Comparison of ENCODE assay signal across 1 cellular context in genomic region chr17:47850692-47851573, GRCh38.
TF ChIP-seq lines count a peak whose summit lies in the region.

Gene SP6 (minus strand): TSS chr17:47851163. CDS start chr17:47848429, 2,734 bp downstream.

TF ChIP-seq in HepG2, 621 proteins besides CTCF, POLR2A, EP300 and RAD21 (continued from another document and continues in another):
- TF ChIP-seq TFDP1 (CRISPR knock-in tag; IDR thresholded peaks at IDR 0.05; ENCODE audit: borderline replicate concordance) (peak; percentile 73; the same call in 1 of the 2 replicates), ZNF432 (CRISPR knock-in tag; IDR thresholded peaks at IDR 0.05; ENCODE audit: borderline replicate concordance) (no peak), RXRB (CRISPR knock-in tag; IDR thresholded peaks at IDR 0.05; ENCODE audit: borderline replicate concordance) (peak; percentile 66; the same call in 1 of the 2 replicates), ZNF629 (CRISPR knock-in tag; conservative IDR thresholded peaks at IDR 0.05) (no peak), BHLHE40 (IDR thresholded peaks at IDR 0.05; ENCODE audit: low read length) (peak; percentile 65; the same call in 1 of the 2 replicates), SIX4 (CRISPR knock-in tag; IDR thresholded peaks at IDR 0.05) (no peak), CSRNP1 (CRISPR knock-in tag; IDR thresholded peaks at IDR 0.05) (no peak), TMF1 (CRISPR knock-in tag; IDR thresholded peaks at IDR 0.05; ENCODE audit: low read depth) (peak; percentile 61; the same call in 1 of the 2 replicates), KDM6A (CRISPR knock-in tag; IDR thresholded peaks at IDR 0.05; ENCODE audit: low read depth) (no peak), ETV5 (CRISPR knock-in tag; IDR thresholded peaks at IDR 0.05; ENCODE audit: borderline replicate concordance) (peak; percentile 50; the same call in 1 of the 2 replicates), ZSCAN20 (CRISPR knock-in tag; IDR thresholded peaks at IDR 0.05; ENCODE audit: borderline replicate concordance) (no peak), BRF2 (CRISPR knock-in tag; IDR thresholded peaks at IDR 0.05) (no peak), CERS6 (CRISPR knock-in tag; IDR thresholded peaks at IDR 0.05) (no peak), KDM1A (CRISPR knock-in tag; IDR thresholded peaks at IDR 0.05) (no peak), USF2 (IDR thresholded peaks at IDR 0.05; ENCODE audit: low read depth, low read length) (no peak), USF2 (CRISPR knock-in tag; IDR thresholded peaks at IDR 0.05; ENCODE audit: borderline replicate concordance) (no peak), SNAPC2 (CRISPR knock-in tag; IDR thresholded peaks at IDR 0.05) (no peak), ZNF282 (IDR thresholded peaks at IDR 0.05; ENCODE audit: partially characterized antibody) (no peak), TFDP2 (CRISPR knock-in tag; IDR thresholded peaks at IDR 0.05) (peak; percentile 77), NFIB (CRISPR knock-in tag; IDR thresholded peaks at IDR 0.05; ENCODE audit: borderline replicate concordance) (no peak), ZNF619 (CRISPR knock-in tag; IDR thresholded peaks at IDR 0.05) (no peak), HCFC1 (IDR thresholded peaks at IDR 0.05; ENCODE audit: low read depth, low read length) (no peak), GMEB1 (CRISPR knock-in tag; IDR thresholded peaks at IDR 0.05; ENCODE audit: borderline replicate concordance) (peak; percentile 34; the same call in 1 of the 2 replicates), FOXA3 (CRISPR knock-in tag; IDR thresholded peaks at IDR 0.05) (no peak), ZNF577 (CRISPR knock-in tag; IDR thresholded peaks at IDR 0.05; ENCODE audit: borderline replicate concordance, low read depth) (no peak), NBN (conservative IDR thresholded peaks at IDR 0.05) (no peak), ZBTB43 (CRISPR knock-in tag; conservative IDR thresholded peaks at IDR 0.05) (no peak), SUZ12 (IDR thresholded peaks at IDR 0.05; ENCODE audit: low read depth, low read length) (no peak; the same call in 1 of the 2 replicates), KAT7 (CRISPR knock-in tag; IDR thresholded peaks at IDR 0.05; ENCODE audit: borderline replicate concordance) (peak; percentile 91; the same call in 1 of the 2 replicates), SRY (CRISPR knock-in tag; IDR thresholded peaks at IDR 0.05) (peak; percentile 57; the same call in 1 of the 2 replicates), ZNF12 (CRISPR knock-in tag; IDR thresholded peaks at IDR 0.05) (peak; percentile 34; the same call in 1 of the 2 replicates), ZBTB14 (CRISPR knock-in tag; IDR thresholded peaks at IDR 0.05) (no peak), MATR3 (CRISPR knock-in tag; IDR thresholded peaks at IDR 0.05) (no peak), SP140L (CRISPR knock-in tag; IDR thresholded peaks at IDR 0.05; ENCODE audit: borderline replicate concordance) (0 out of 2 replicates have a peak, but pooled peaks have one; percentile 38), ZNF598 (CRISPR knock-in tag; IDR thresholded peaks at IDR 0.05; ENCODE audit: borderline replicate concordance) (peak; percentile 51; the same call in 1 of the 2 replicates), KDM4B (CRISPR knock-in tag; IDR thresholded peaks at IDR 0.05) (no peak), IKZF1 (IDR thresholded peaks at IDR 0.05) (no peak), ZFP62 (CRISPR knock-in tag; IDR thresholded peaks at IDR 0.05) (no peak), FOXA1 (IDR thresholded peaks at IDR 0.05) (no peak), FOXA1 (CRISPR knock-in tag; IDR thresholded peaks at IDR 0.05) (no peak), CBX2 (IDR thresholded peaks at IDR 0.05; ENCODE audit: low read depth, low read length) (no peak), CBX2 (CRISPR knock-in tag; IDR thresholded peaks at IDR 0.05; ENCODE audit: low read depth) (peak; percentile 91), MIXL1 (CRISPR knock-in tag; IDR thresholded peaks at IDR 0.05) (no peak), RCOR2 (CRISPR knock-in tag; IDR thresholded peaks at IDR 0.05) (no peak), CCDC6 (CRISPR knock-in tag; IDR thresholded peaks at IDR 0.05) (peak; percentile 66; the same call in 1 of the 2 replicates), EEA1 (CRISPR knock-in tag; IDR thresholded peaks at IDR 0.05; ENCODE audit: borderline replicate concordance) (no peak), ERF (CRISPR knock-in tag; IDR thresholded peaks at IDR 0.05) (peak; percentile 68; the same call in 1 of the 2 replicates), MYNN (CRISPR knock-in tag; IDR thresholded peaks at IDR 0.05; ENCODE audit: low read depth) (no peak), PBX3 (CRISPR knock-in tag; IDR thresholded peaks at IDR 0.05; ENCODE audit: borderline replicate concordance) (no peak), KLF9 (CRISPR knock-in tag; IDR thresholded peaks at IDR 0.05; ENCODE audit: low read depth) (0 out of 2 replicates have a peak, but pooled peaks have one; percentile 63), MTA3 (CRISPR knock-in tag; IDR thresholded peaks at IDR 0.05) (no peak), NR2F1 (CRISPR knock-in tag; IDR thresholded peaks at IDR 0.05) (no peak), NCOR1 (IDR thresholded peaks at IDR 0.05; ENCODE audit: borderline replicate concordance, low read length) (no peak), ZNF704 (CRISPR knock-in tag; IDR thresholded peaks at IDR 0.05; ENCODE audit: borderline replicate concordance) (no peak), ZNF777 (CRISPR knock-in tag; IDR thresholded peaks at IDR 0.05) (peak; percentile 60)
